ENCODE assay signal across 18 cellular contexts in the genomic region with DNA sequence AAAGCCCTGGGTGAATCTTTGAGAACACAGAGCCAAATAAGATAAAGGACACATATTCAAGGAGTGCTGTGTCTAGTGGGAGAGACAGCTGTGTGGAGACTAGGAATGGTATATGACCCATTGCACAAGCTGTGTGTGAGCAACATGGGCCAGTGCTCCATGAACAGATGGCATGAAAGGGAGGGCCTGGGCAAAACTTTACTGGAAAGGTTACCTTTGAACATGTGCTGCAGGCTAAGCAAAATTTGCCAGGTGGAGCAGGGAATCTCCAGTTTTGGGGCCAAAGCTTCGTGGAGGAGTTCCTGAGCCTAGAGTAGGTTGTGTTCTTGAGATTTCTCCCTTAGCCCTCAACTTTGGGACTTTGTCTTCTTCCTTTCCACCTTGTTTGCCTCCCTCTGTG.
DNase-seq lines count a peak whose midpoint lies in the region; ATAC-seq and TF ChIP-seq lines count a peak whose summit lies in the region.
"Had no signal": no experiment of that assay in that cellular context is flagged by ENCODE, and none has a peak within 500 bp of the region (broad histone marks: within the 10 kb centered on the region; RNA-seq: fewer than 3 reads in every experiment).

No MANE protein-coding gene starts in this region.

- H2AFZ ChIP-seq in osteoblast (ENCODE audit: low read length), result no peak overlapping the region
- H2AFZ ChIP-seq: GM23338 had no signal

- no peaks in the 10 kb centered on the region for H3K4me1 ChIP-seq in osteoblast (ENCODE audit: insufficient read depth, low read length)
- H3K4me1 ChIP-seq: BLaER1 had no signal

- no peaks in the 10 kb centered on the region for H3K79me2 ChIP-seq in osteoblast (ENCODE audit: insufficient read depth, low read length)

- ATAC-seq in GM19035 (IDR thresholded peaks at IDR 0.05; ENCODE audit: unreplicated experiment), result no peak
- ATAC-seq: GM23338, HCT116, HepG2 had no signal

- no peaks in the 10 kb centered on the region for H3K27me3 ChIP-seq in osteoblast (ENCODE audit: insufficient read depth, low read length)
- H3K27me3 ChIP-seq: BLaER1 had no signal

- TF ChIP-seq CTCF in osteoblast (IDR thresholded peaks at IDR 0.05; ENCODE audit: extremely low read depth, low read depth, low read length), result no peak

- H3K4me3 ChIP-seq in osteoblast (ENCODE audit: insufficient read depth, low read length), result no peak overlapping the region
- H3K4me3 ChIP-seq: BLaER1, GM23338 had no signal

- H4K20me1 ChIP-seq in osteoblast (ENCODE audit: insufficient read depth, low read length), result no peaks in the 10 kb centered on the region
- H4K20me1 ChIP-seq: BLaER1 had no signal

- no peak overlapping the region for H3K4me2 ChIP-seq in osteoblast (ENCODE audit: insufficient read depth, low read length)
- H3K4me2 ChIP-seq: BLaER1, GM23338 had no signal

- H3K36me3 ChIP-seq in osteoblast (ENCODE audit: insufficient read depth, low read length), result no peaks in the 10 kb centered on the region
- H3K36me3 ChIP-seq: BLaER1 had no signal

- no peaks in the 10 kb centered on the region for H3K9me3 ChIP-seq in osteoblast (ENCODE audit: low read depth, low read length)
- H3K9me3 ChIP-seq: BLaER1 had no signal

- DNase-seq in DMS 273 treated with DMSO at 0.1 percent for 48 hours (lab: John Stamatoyannopoulos, UW) (peak; percentile 28), NCI-H2171 (lab: John Stamatoyannopoulos, UW) (peak; percentile 41), NCI-H69 (lab: John Stamatoyannopoulos, UW) (peak; percentile 63), osteoblast (ENCODE audit: insufficient read length, low spot score, missing footprints) (peak; percentile 27), cortex of kidney (lab: John Stamatoyannopoulos, UW) (no peak), ureter (ENCODE audit: low spot score) (no peak)
- DNase-seq: 8988T; CD4-positive, alpha-beta memory T cell; DMS53; DND-41; EL; H7; HFFc6 had no signal

- H3K27ac ChIP-seq in osteoblast (ENCODE audit: low read depth, low read length), result no peak overlapping the region
- H3K27ac ChIP-seq: BLaER1 had no signal

Comparison
In these comparisons a context has a peak if more than half of its experiments do, and no peak if none do; other contexts are left out.
1. DNase-seq: peak in DMS 273 treated with DMSO at 0.1 percent for 48 hours (single experiment), NCI-H2171 (single experiment), NCI-H69 (single experiment) and osteoblast (single experiment); none in cortex of kidney (single experiment) and ureter (single experiment).